ENCODE assay signal across 15 cellular contexts in the genomic region with DNA sequence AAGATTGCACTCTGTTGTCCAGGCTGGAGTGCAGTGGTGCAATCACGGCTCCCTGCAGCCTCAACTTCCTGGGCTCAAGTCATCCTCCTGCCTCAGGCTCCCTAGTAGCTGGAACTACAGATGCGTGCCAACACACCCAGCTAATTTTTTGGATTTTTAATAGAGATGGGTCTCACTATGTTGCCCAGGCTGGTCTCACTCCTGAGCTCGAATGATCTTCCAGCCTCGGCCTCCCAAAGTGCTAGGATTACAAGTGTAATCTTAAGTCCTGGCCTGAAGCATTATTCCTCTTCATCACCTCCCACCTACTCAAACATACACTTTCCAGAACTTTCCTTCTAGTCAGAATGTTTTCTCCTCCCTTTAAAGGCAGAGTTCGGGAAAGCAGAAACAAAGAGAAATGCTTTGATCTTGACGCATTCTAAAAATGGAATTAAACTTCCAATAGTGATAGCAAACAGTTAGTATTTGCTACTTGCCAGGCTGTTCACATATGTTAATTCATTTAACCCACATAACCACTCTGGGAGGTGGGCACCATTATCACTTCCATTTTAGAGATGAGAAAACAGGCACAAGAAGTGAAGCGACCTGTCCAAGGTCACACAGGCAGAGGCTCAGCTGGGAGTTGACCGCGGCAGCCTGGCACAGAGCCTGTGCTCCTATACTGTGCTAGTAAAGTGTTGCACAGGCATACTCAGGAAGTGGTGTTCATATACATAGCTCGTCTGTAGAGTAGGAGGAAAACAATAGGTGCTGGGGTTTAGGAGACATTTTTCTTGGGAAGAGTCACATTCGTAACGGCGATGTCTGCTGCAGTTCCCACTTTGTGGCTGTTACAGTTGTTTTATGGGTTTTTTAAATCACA. TPM values are rescaled to one million over a fixed set of nuclear protein-coding genes. Genes with fewer than 3 reads are reported as not detected.
DNase-seq lines count a peak whose midpoint lies in the region; ATAC-seq and TF ChIP-seq lines count a peak whose summit lies in the region.
"Had no signal": no experiment of that assay in that cellular context is flagged by ENCODE, and none has a peak within 500 bp of the region (broad histone marks: within the 10 kb centered on the region; RNA-seq: fewer than 3 reads in every experiment).

No MANE protein-coding gene starts in this region.

- intact Hi-C loops in breast epithelium (cut with DNase I; ENCODE audit: low total_unique reads) = no loop called here

- H3K9ac ChIP-seq in Loucy (ENCODE audit: low read depth, low read length, poor library complexity, severe bottlenecking) = peak overlapping the region; percentile 99

- H3F3A ChIP-seq in Loucy (ENCODE audit: low read depth) = peaks cover 3% of the 10 kb centered on the region; the same call in 1 of the 2 replicates

- no peak for TF ChIP-seq CTCF in Loucy (conservative IDR thresholded peaks at IDR 0.05; ENCODE audit: low read length)
- no peak for TF ChIP-seq CTCF in breast epithelium (IDR thresholded peaks at IDR 0.05)
- TF ChIP-seq CTCF in nephron progenitor cell (IDR thresholded peaks at IDR 0.05) = no peak

- TF ChIP-seq POLR2A in breast epithelium (IDR thresholded peaks at IDR 0.05) = no peak

- DNase-seq in Daoy (ENCODE audit: low read depth) = peak; percentile 75
- no peak for DNase-seq in breast epithelium (ENCODE audit: low spot score in 2 of 2)
- DNase-seq in nephron progenitor cell = no peak
- DNase-seq in NCI-H82 (lab: John Stamatoyannopoulos, UW) = no peak
- no peak for DNase-seq in HCEC 1CT
- DNase-seq: activated CD8-positive, alpha-beta memory T cell treated with anti-CD3 and anti-CD28 coated beads, Interleukin-2, amount 50 U/mL, for 4 hours; brain microvascular endothelial cell; Calu3; foreskin melanocyte; Karpas-422; NCI-H345 had no signal

- ATAC-seq in GM19035 (IDR thresholded peaks at IDR 0.05; ENCODE audit: unreplicated experiment) (no peak), HG03139 (IDR thresholded peaks at IDR 0.05; ENCODE audit: unreplicated experiment) (no peak)

- peak overlapping the region; percentile 91 for H3K4me2 ChIP-seq in Loucy (ENCODE audit: low read depth, low read length, poor library complexity, severe bottlenecking)

- peak overlapping the region; percentile 10 for H3K4me3 Mint-ChIP-seq in nephron progenitor cell

- peaks cover 2% of the 10 kb centered on the region for H3K27me3 Mint-ChIP-seq in nephron progenitor cell (ENCODE audit: low read depth, poor library complexity)

- H2AFZ ChIP-seq in Loucy (ENCODE audit: low read length) = no peak overlapping the region

- no peaks in the 10 kb centered on the region for H4K20me1 ChIP-seq in Loucy (ENCODE audit: insufficient read depth, low read length, poor library complexity, severe bottlenecking)

- H3K4me1 ChIP-seq in Loucy (ENCODE audit: insufficient read depth, low read length, poor library complexity, severe bottlenecking) (peaks cover 46% of the 10 kb centered on the region), breast epithelium (peaks cover 14 to 16% of the 10 kb centered on the region in 2 donors)

- no peaks in the 10 kb centered on the region for H3K36me3 ChIP-seq in Loucy (ENCODE audit: insufficient read depth, low read length)
- no peaks in the 10 kb centered on the region for H3K36me3 ChIP-seq in breast epithelium
- H3K36me3 ChIP-seq: brain microvascular endothelial cell had no signal

- H3K9me2 ChIP-seq in Loucy (replicated peaks; ENCODE audit: low read depth, low read length) = no peaks in the 10 kb centered on the region

- H3K4me1 Mint-ChIP-seq in nephron progenitor cell = peaks cover 72% of the 10 kb centered on the region

- H3K36me3 Mint-ChIP-seq in nephron progenitor cell (ENCODE audit: low read depth) = no peaks in the 10 kb centered on the region

- peak overlapping the region; percentile 50 for H3K4me3 ChIP-seq in Loucy (ENCODE audit: low read length, poor library complexity, severe bottlenecking)
- H3K4me3 ChIP-seq in breast epithelium = no peak overlapping the region

- H3K9me3 ChIP-seq in Loucy (ENCODE audit: insufficient read depth, low read depth, low read length) (no peaks in the 10 kb centered on the region), breast epithelium (no peaks in the 10 kb centered on the region)

- no peaks in the 10 kb centered on the region for H3K27me3 ChIP-seq in Loucy (ENCODE audit: insufficient read depth, low read length, poor library complexity, severe bottlenecking)
- H3K27me3 ChIP-seq in breast epithelium = no peaks in the 10 kb centered on the region
- H3K27me3 ChIP-seq: brain microvascular endothelial cell had no signal

- no peak overlapping the region for H3K27ac Mint-ChIP-seq in nephron progenitor cell

- peaks cover 28% of the 10 kb centered on the region for H3K79me2 ChIP-seq in Loucy (ENCODE audit: insufficient read depth, low read length)

- no peaks in the 10 kb centered on the region for H3K9me3 Mint-ChIP-seq in nephron progenitor cell

- peak overlapping the region; percentile 70 to 99 for H3K27ac ChIP-seq in breast epithelium
- H3K27ac ChIP-seq: brain microvascular endothelial cell had no signal

RNA-seq across cellular contexts. Expression of a gene that starts 24.6 kb away (rescaled TPM):
- not detected in 2 replicates for total RNA-seq in Daoy (2014; rRNA removed; shearing (Covaris generic))
- not detected for total RNA-seq in breast epithelium
- total RNA-seq: Calu3, lower leg skin had no signal
